Comparison of ENCODE assay signal across 1 cellular context in genomic region chr2:332592-332991, GRCh38.
TF ChIP-seq lines count a peak whose summit lies in the region.

No MANE protein-coding gene starts in this region.

TF ChIP-seq in HCT116, 20 proteins besides CTCF, POLR2A, EP300 and RAD21 (continued from another document):
- TF ChIP-seq REST (IDR thresholded peaks at IDR 0.05; ENCODE audit: low read depth) = no peak
- TF ChIP-seq ELF1 (IDR thresholded peaks at IDR 0.05; ENCODE audit: borderline replicate concordance, low read depth) = no peak
- no peak for TF ChIP-seq MAX (IDR thresholded peaks at IDR 0.05)
- no peak for TF ChIP-seq EZH2 (IDR thresholded peaks at IDR 0.05)
- TF ChIP-seq ZBTB33 (IDR thresholded peaks at IDR 0.05; ENCODE audit: extremely low read depth, insufficient replicate concordance, low read length) = no peak
TF ChIP-seq in HCT116: peak in this region for 0.
